Comparison of ENCODE assay signal across 20 cellular contexts in genomic region chr7:101595246-101595645, GRCh38. TPM values are rescaled to one million over a fixed set of nuclear protein-coding genes. Genes with fewer than 3 reads are reported as not detected.
DNase-seq lines count a peak whose midpoint lies in the region; ATAC-seq, FAIRE-seq and TF ChIP-seq lines count a peak whose summit lies in the region.
"Had no signal": no experiment of that assay in that cellular context is flagged by ENCODE, and none has a peak within 500 bp of the region (broad histone marks: within the 10 kb centered on the region; RNA-seq: fewer than 3 reads in every experiment).

No MANE protein-coding gene starts in this region.

- no peaks in the 10 kb centered on the region for H3K36me3 ChIP-seq in HepG2 (replicated peaks in 1 of 2; ENCODE audit: control insufficient read depth in 1 of 2, insufficient read depth in 2 of 2, low read length in 2 of 2)
- H3K36me3 ChIP-seq in right lobe of liver: no peaks in the 10 kb centered on the region
- H3K36me3 ChIP-seq: HAP-1 had no signal

- in situ Hi-C loops in HepG2 (cut with HindIII; ENCODE audit: extremely low pct_ligation_motif_present, low pct_unique_long_range_greater_than_20kb) (no loop called here), ACHN (cut with HindIII; ENCODE audit: low pct_ligation_motif_present, low pct_unique_long_range_greater_than_20kb, low sequenced_read_pairs) (no loop called here)

- POLR2A ChIA-PET in HepG2 (lab: Yijun Ruan, JAX): no interaction called here

- H3K4me1 Mint-ChIP-seq in chondrocyte (ENCODE audit: low read depth): no peaks in the 10 kb centered on the region
- peaks cover 11% of the 10 kb centered on the region for H3K4me1 Mint-ChIP-seq in Calu3 (ENCODE audit: low read depth, unreplicated experiment)

- H3K4me1 ChIP-seq in HepG2 (ENCODE audit: insufficient read depth, low read length) (peaks cover 35% of the 10 kb centered on the region), right lobe of liver (no peaks in the 10 kb centered on the region)
- H3K4me1 ChIP-seq: HAP-1 had no signal

- TF ChIP-seq CTCF in HepG2 (CRISPR knock-in tag; IDR thresholded peaks at IDR 0.05): no peak
- TF ChIP-seq CTCF in right lobe of liver (IDR thresholded peaks at IDR 0.05): no peak
- TF ChIP-seq CTCF in chondrocyte (IDR thresholded peaks at IDR 0.05): no peak
- TF ChIP-seq CTCF in Calu3 (IDR thresholded peaks at IDR 0.05; ENCODE audit: unreplicated experiment): no peak

- no TSS peak for BruUV-seq in HepG2 (replicated peaks; lab: Mats Ljungman, UMichigan)
- no TSS peak for BruUV-seq in Calu3 (replicated peaks; lab: Mats Ljungman, UMichigan)

- H3K36me3 Mint-ChIP-seq in chondrocyte (ENCODE audit: low read depth) (peaks cover 2% of the 10 kb centered on the region), Calu3 (ENCODE audit: insufficient read depth, unreplicated experiment) (no peaks in the 10 kb centered on the region)

- CTCF ChIA-PET in HepG2 (lab: Yijun Ruan, JAX; ENCODE audit: low intra/inter-chr PET ratio, low total read pairs): no interaction called here
- CTCF ChIA-PET in Calu3 (lab: Charles Lee): no interaction called here

- no peak for TF ChIP-seq EP300 in HepG2 (IDR thresholded peaks at IDR 0.05; ENCODE audit: low read depth in 2 of 2, low read length in 2 of 2)
- TF ChIP-seq EP300 in HepG2 (CRISPR knock-in tag; IDR thresholded peaks at IDR 0.05; ENCODE audit: borderline replicate concordance): no peak

- ATAC-seq in HepG2 (no peak), right lobe of liver (no peak)

- no peaks in the 10 kb centered on the region for H4K20me1 ChIP-seq in HepG2 (ENCODE audit: insufficient read depth, low read length)

- H3K9ac ChIP-seq in HepG2 (ENCODE audit: insufficient read depth, low read depth, low read length): no peak overlapping the region

- no peaks in the 10 kb centered on the region for H3K79me2 ChIP-seq in HepG2 (ENCODE audit: insufficient read depth, low read length)

- H3K4me2 ChIP-seq in HepG2 (ENCODE audit: low read depth, low read length): no peak overlapping the region

- H3K4me3 Mint-ChIP-seq in chondrocyte (ENCODE audit: unreplicated experiment): no peak overlapping the region
- H3K4me3 Mint-ChIP-seq in Calu3 (ENCODE audit: low read depth, unreplicated experiment): no peak overlapping the region
- H3K4me3 Mint-ChIP-seq: CD4-positive, alpha-beta T cell had no signal

- DNase-seq in HepG2 (ENCODE audit: low spot score) (no peak), right lobe of liver (no peak), chondrocyte (ENCODE audit: low spot score) (peak; percentile 32), posterior vena cava (ENCODE audit: low spot score) (peak; percentile 66), NOMO-1 (lab: John Stamatoyannopoulos, UW; ENCODE audit: unreplicated experiment in 2 of 2) (no peak), ACHN (no peak), Calu3 (no peak)
- DNase-seq: AML-193; Caco-2; CD4-positive, alpha-beta T cell; DMS153; DMS79; GDM1 had no signal

- TF ChIP-seq POLR2A in HepG2 (IDR thresholded peaks at IDR 0.05; ENCODE audit: insufficient read depth in 1 of 2, low read depth in 2 of 2, low read length in 2 of 2) (no peak), right lobe of liver (IDR thresholded peaks at IDR 0.05) (no peak)

- no peaks in the 10 kb centered on the region for H3K9me3 ChIP-seq in HepG2 (ENCODE audit: low read length)
- no peaks in the 10 kb centered on the region for H3K9me3 ChIP-seq in right lobe of liver
- H3K9me3 ChIP-seq: HAP-1 had no signal

- intact Hi-C loops in HepG2 (cut with micrococcal nuclease; ENCODE audit: unreplicated experiment): no loop called here
- intact Hi-C loops in right lobe of liver (cut with DNase I): no loop called here
- intact Hi-C loops in posterior vena cava (cut with DNase I): no loop called here
- intact Hi-C loops in Calu3 (cut with micrococcal nuclease; ENCODE audit: unreplicated experiment): loop anchor here (10.0 kb wide), 1 partner anchor 220 kb away; the partner anchor contains the start of gene CUX1

- H2AFZ ChIP-seq in HepG2 (ENCODE audit: low read length): no peak overlapping the region

- WGBS in HepG2 (ENCODE audit: low lambda C conversion rate): no CpG with 5 or more reads among the region's 1 CpG
- no CpG with 5 or more reads among the region's 1 CpG for WGBS in right lobe of liver (ENCODE audit: insufficient coverage, low coverage, low lambda C conversion rate, missing lambda C conversion rate)

- no peak for TF ChIP-seq RAD21 in HepG2 (CRISPR knock-in tag; IDR thresholded peaks at IDR 0.05)

- H3K27ac ChIP-seq in HepG2 (ENCODE audit: extremely low read length, insufficient read depth, low read length) (no peak overlapping the region), right lobe of liver (no peak overlapping the region)
- H3K27ac ChIP-seq: C4-2B had no signal

- H3K27ac Mint-ChIP-seq in chondrocyte (ENCODE audit: unreplicated experiment) (no peak overlapping the region), Calu3 (ENCODE audit: unreplicated experiment) (no peak overlapping the region)
- H3K27ac Mint-ChIP-seq: CD4-positive, alpha-beta T cell had no signal

- peaks cover 3% of the 10 kb centered on the region for H3K9me3 Mint-ChIP-seq in chondrocyte (ENCODE audit: low read depth)
- no peaks in the 10 kb centered on the region for H3K9me3 Mint-ChIP-seq in Calu3 (ENCODE audit: low read depth, unreplicated experiment)
- H3K9me3 Mint-ChIP-seq: CD4-positive, alpha-beta T cell had no signal

- H3K4me3 ChIP-seq in HepG2 (replicated peaks in 1 of 3; ENCODE audit: insufficient read depth in 1 of 3, low read depth in 2 of 3, low read length in 3 of 3): no peak overlapping the region
- no peak overlapping the region for H3K4me3 ChIP-seq in right lobe of liver
- H3K4me3 ChIP-seq: HAP-1 had no signal

- FAIRE-seq in HepG2 (lab: Jason Lieb, UNC): no peak
- FAIRE-seq: GM12892, GM18507, H1 had no signal

- H3K27me3 Mint-ChIP-seq in chondrocyte (ENCODE audit: low read depth) (peaks cover 9% of the 10 kb centered on the region), Calu3 (ENCODE audit: unreplicated experiment) (no peaks in the 10 kb centered on the region)
- H3K27me3 Mint-ChIP-seq: CD4-positive, alpha-beta T cell had no signal

- peaks cover 0 to 6% of the 10 kb centered on the region in 2 experiments; a peak in 3 of 5 replicates for H3K27me3 ChIP-seq in HepG2 (ENCODE audit: control insufficient read depth in 1 of 2, insufficient read depth in 2 of 2, low read length in 2 of 2)
- no peaks in the 10 kb centered on the region for H3K27me3 ChIP-seq in right lobe of liver

TF ChIP-seq in HepG2, 621 proteins besides CTCF, POLR2A, EP300 and RAD21:
- TF ChIP-seq SP2 (CRISPR knock-in tag; IDR thresholded peaks at IDR 0.05): no peak
- 0 out of 2 replicates have a peak, but pooled peaks have one; percentile 12 for TF ChIP-seq CEBPB (IDR thresholded peaks at IDR 0.05; ENCODE audit: borderline replicate concordance, low read depth, low read length)

RNA-seq across cellular contexts. Expression of gene MYL10, which starts 33.9 kb away (rescaled TPM):
- total RNA-seq in HepG2 (2016; rRNA removed; fragmentation: Illumina TruSeq; extraction: Trizol) (not detected in 2 replicates), right lobe of liver (not detected), chondrocyte (3.4 to 5.1 TPM (median 4.7 TPM) in 3 replicates), posterior vena cava (not detected), Calu3 (2022) (not detected in 2 replicates)
- total RNA-seq in HepG2 (2016; cell fraction: cytosol; rRNA removed; fragmentation: Illumina TruSeq; extraction: Trizol; ENCODE audit: low read depth): not detected in 2 replicates
- not detected in 2 replicates for total RNA-seq in HepG2 (2016; cell fraction: insoluble cytoplasmic fraction; rRNA removed; fragmentation: Illumina TruSeq; extraction: Trizol)
- not detected in 2 replicates for total RNA-seq in HepG2 (2016; cell fraction: membrane; rRNA removed; fragmentation: Illumina TruSeq; extraction: Trizol)
- not detected in 2 replicates for total RNA-seq in HepG2 (2016; cell fraction: nucleus; rRNA removed; fragmentation: Illumina TruSeq; extraction: Trizol)
- 0.16 TPM in 1 of 2 replicates, not detected in the other for polyA plus RNA-seq in HepG2 (2011; rRNA removed)
- polyA plus RNA-seq in HepG2 (2011; cell fraction: cytosol; rRNA removed): not detected in 2 replicates
- polyA plus RNA-seq in HepG2 (2011; cell fraction: nucleus; rRNA removed): not detected in 2 replicates
- not detected in 2 replicates for polyA plus RNA-seq in HepG2 (2012)
- polyA plus RNA-seq in HepG2 (2016; cell fraction: cytosol; fragmentation: Illumina TruSeq; extraction: Trizol; ENCODE audit: low read depth): not detected in 2 replicates
- polyA plus RNA-seq in HepG2 (2016; cell fraction: insoluble cytoplasmic fraction; fragmentation: Illumina TruSeq; extraction: Trizol; ENCODE audit: low read depth): not detected in 2 replicates
- not detected in 2 replicates for polyA plus RNA-seq in HepG2 (2016; cell fraction: membrane; fragmentation: Illumina TruSeq; extraction: Trizol; ENCODE audit: low read depth)
- polyA plus RNA-seq in HepG2 (2016; cell fraction: nucleus; fragmentation: Illumina TruSeq; extraction: Trizol; ENCODE audit: insufficient read depth, low read depth): not detected in 2 replicates
- polyA minus RNA-seq in HepG2 (2011; rRNA and poly(A)+ RNA removed; ENCODE audit: low replicate concordance): not detected in 2 replicates
- not detected in 2 replicates for polyA minus RNA-seq in HepG2 (2011; cell fraction: cytosol; rRNA and poly(A)+ RNA removed)
- polyA minus RNA-seq in HepG2 (2011; cell fraction: nucleus; rRNA and poly(A)+ RNA removed): not detected in 2 replicates
- total RNA-seq: A172; Caco-2; CD4-positive, alpha-beta T cell; Daoy; H1 had no signal

Comparison
In these comparisons a context has a peak if more than half of its experiments do, and no peak if none do; other contexts are left out.
1. DNase-seq: peak in chondrocyte (single experiment) and posterior vena cava (single experiment); none in HepG2 (single experiment), right lobe of liver (0 of 3), NOMO-1 (0 of 2), ACHN (single experiment) and Calu3 (single experiment).